In genomic region chr1:2260917-2261316, GRCh38 we compare ENCODE assay signal across 30 cellular contexts.
"Had no signal": no experiment of that assay in that cellular context is flagged by ENCODE, and none has a peak within 500 bp of the region (broad histone marks: within the 10 kb centered on the region; RNA-seq: fewer than 3 reads in every experiment).

No MANE protein-coding gene starts in this region.

- H3K27me3 Mint-ChIP-seq: activated CD4-positive, alpha-beta memory T cell treated with anti-CD3 and anti-CD28 coated beads, Interleukin-2, amount 10 ng/mL, durations not matched to agents 7 days and 5 days; activated CD4-positive, alpha-beta T cell treated with anti-CD3 and anti-CD28 coated beads, Interleukin-2, amount 10 ng/mL, durations not matched to agents 7 days and 5 days; activated T-cell treated with anti-CD3 and anti-CD28 coated beads, Interleukin-2, amount 50 U/mL, for 24 hours; naive B cell; stimulated activated naive B cell treated with anti-CD40 and anti-IgM and Interleukin-4, amounts not matched to agents 10 μg/mL and 1 μg/mL and 100 μg/mL, for 72 hours; T-cell had no signal

- H3K36me3 Mint-ChIP-seq: naive B cell had no signal

- H3K36me3 ChIP-seq: adrenal gland, esophagus muscularis mucosa, heart right ventricle, pancreas, transverse colon had no signal

- ATAC-seq: activated naive CD4-positive, alpha-beta T cell treated with anti-CD3 and anti-CD28 coated beads, Interleukin-2, amount 50 U/mL, for 72 hours; body of pancreas; heart right ventricle; pancreas; psoas muscle; T-cell had no signal

- H3K27me3 ChIP-seq: adrenal gland, body of pancreas, esophagus muscularis mucosa, heart right ventricle, pancreas, testis, transverse colon had no signal

- H3K4me1 ChIP-seq: body of pancreas had no signal

- H3K27ac ChIP-seq: adrenal gland, body of pancreas, heart right ventricle, pancreas, psoas muscle, testis, transverse colon had no signal

- H3K27ac Mint-ChIP-seq: activated CD4-positive, alpha-beta memory T cell treated with anti-CD3 and anti-CD28 coated beads, Interleukin-2, amount 10 ng/mL, durations not matched to agents 7 days and 5 days; activated CD4-positive, alpha-beta T cell treated with anti-CD3 and anti-CD28 coated beads, Interleukin-2, amount 10 ng/mL, durations not matched to agents 7 days and 5 days; mesothelial cell of epicardium; stimulated activated naive B cell treated with anti-CD40 and anti-IgM and Interleukin-4, amounts not matched to agents 10 μg/mL and 1 μg/mL and 100 μg/mL, for 72 hours; T-helper 2 cell treated with Interferon-gamma antibody and Interleukin-4, amounts not matched to agents 5 μg/mL and 100 μg/mL, for 36 hours had no signal

- H3K4me3 Mint-ChIP-seq: activated CD4-positive, alpha-beta memory T cell treated with anti-CD3 and anti-CD28 coated beads, Interleukin-2, amount 10 ng/mL, durations not matched to agents 7 days and 5 days; activated CD4-positive, alpha-beta T cell treated with anti-CD3 and anti-CD28 coated beads, Interleukin-2, amount 10 ng/mL, durations not matched to agents 7 days and 5 days; activated T-cell treated with anti-CD3 and anti-CD28 coated beads, Interleukin-2, amount 50 U/mL, for 24 hours; mesothelial cell of epicardium; neural crest cell; stimulated activated naive B cell treated with anti-CD40 and anti-IgM and Interleukin-4, amounts not matched to agents 10 μg/mL and 1 μg/mL and 100 μg/mL, for 72 hours; T-helper 2 cell treated with Interferon-gamma antibody and Interleukin-4, amounts not matched to agents 5 μg/mL and 100 μg/mL, for 36 hours had no signal

- H3K9me3 Mint-ChIP-seq: activated naive CD4-positive, alpha-beta T cell treated with anti-CD3 and anti-CD28 coated beads, Interleukin-2, amount 50 U/mL, for 72 hours; activated T-cell treated with anti-CD3 and anti-CD28 coated beads, Interleukin-2, amount 50 U/mL, for 24 hours; mesothelial cell of epicardium; naive B cell; neural crest cell; stimulated activated naive B cell treated with anti-CD40 and anti-IgM and Interleukin-4, amounts not matched to agents 10 μg/mL and 1 μg/mL and 100 μg/mL, for 72 hours had no signal

- DNase-seq: activated CD4-positive, alpha-beta memory T cell treated with anti-CD3 and anti-CD28 coated beads, Interleukin-2, amount 10 ng/mL, durations not matched to agents 7 days and 5 days; activated CD4-positive, alpha-beta T cell treated with anti-CD3 and anti-CD28 coated beads, Interleukin-2, amount 10 ng/mL, durations not matched to agents 7 days and 5 days; activated CD4-positive, CD25-positive, alpha-beta regulatory T cell; activated CD8-positive, alpha-beta memory T cell treated with anti-CD3 and anti-CD28 coated beads, Interleukin-2, amount 50 U/mL, for 48 hours; activated gamma-delta T cell treated with Interleukin-2 at 50 U/mL for 16 hours; activated T-cell treated with anti-CD3 and anti-CD28 coated beads, Interleukin-2, amount 50 U/mL, for 24 hours; adrenal gland; aorta; body of pancreas; dermis blood vessel endothelial cell; effector CD4-positive, alpha-beta T cell; foreskin melanocyte; heart right ventricle; naive B cell; nucleus accumbens; stimulated activated CD4-positive, alpha-beta T cell treated with anti-CD3 and anti-CD28 coated beads, Interleukin-1b, Interleukin-23, amount 100 ng/mL, for 48 hours; stimulated activated CD4-positive, alpha-beta T cell treated with anti-CD3 and anti-CD28 coated beads, Interleukin-4, amount 100 ng/mL, for 4 hours; stimulated activated CD8-positive, alpha-beta memory T cell treated with anti-CD3 and anti-CD28 coated beads, Interleukin-4, amount 100 ng/mL, for 48 hours; stimulated activated naive B cell treated with anti-CD40 and anti-IgM and Interleukin-4, amounts not matched to agents 10 μg/mL and 1 μg/mL and 100 μg/mL, for 72 hours; T-cell; testis; transverse colon had no signal

- H3K9me3 ChIP-seq: adrenal gland, body of pancreas, pancreas, testis had no signal

- H3K4me3 ChIP-seq: adrenal gland, body of pancreas, esophagus muscularis mucosa, heart right ventricle, pancreas, psoas muscle, smooth muscle cell, testis, transverse colon had no signal
